21 cellular contexts compared by ENCODE assay signal in genomic region chr6:31053187-31053586, GRCh38. TPM values are rescaled to one million over a fixed set of nuclear protein-coding genes. Genes with fewer than 3 reads are reported as not detected.
"Had no signal": no experiment of that assay in that cellular context is flagged by ENCODE, and none has a peak within 500 bp of the region (broad histone marks: within the 10 kb centered on the region; RNA-seq: fewer than 3 reads in every experiment).

No MANE protein-coding gene starts in this region.

RNA-seq across cellular contexts. Expression of gene MUC22, which starts 42.9 kb away (rescaled TPM):
- total RNA-seq: colonic mucosa; endodermal cell; glomerular endothelial cell; liver; mesothelial cell of epicardium; mucosa of descending colon; natural killer cell treated with Interleukin-12 subunit alpha and Interleukin-12 subunit beta and Interleukin-15 and Interleukin-18, amount 100 ng/mL, for 72 hours; occipital lobe; ovary; sigmoid colon; skeletal muscle tissue; thoracic aorta; tibial nerve had no signal
- polyA plus RNA-seq: keratinocyte, liver, ovary, sigmoid colon had no signal

RNA-seq across cellular contexts. Expression of gene C6orf15, which starts 59.2 kb away (rescaled TPM):
- total RNA-seq: colonic mucosa; endodermal cell; esophagus mucosa; gastrocnemius medialis; glomerular endothelial cell; liver; lung; mesothelial cell of epicardium; mucosa of descending colon; natural killer cell treated with Interleukin-12 subunit alpha and Interleukin-12 subunit beta and Interleukin-15 and Interleukin-18, amount 100 ng/mL, for 72 hours; occipital lobe; ovary; psoas muscle; renal cortical epithelial cell; right cardiac atrium; sigmoid colon; skeletal muscle tissue; thoracic aorta; tibial nerve; upper lobe of left lung had no signal
- polyA plus RNA-seq: liver, lung, ovary, psoas muscle, right cardiac atrium, sigmoid colon had no signal
